3 cellular contexts compared by ENCODE assay signal in the genomic region with DNA sequence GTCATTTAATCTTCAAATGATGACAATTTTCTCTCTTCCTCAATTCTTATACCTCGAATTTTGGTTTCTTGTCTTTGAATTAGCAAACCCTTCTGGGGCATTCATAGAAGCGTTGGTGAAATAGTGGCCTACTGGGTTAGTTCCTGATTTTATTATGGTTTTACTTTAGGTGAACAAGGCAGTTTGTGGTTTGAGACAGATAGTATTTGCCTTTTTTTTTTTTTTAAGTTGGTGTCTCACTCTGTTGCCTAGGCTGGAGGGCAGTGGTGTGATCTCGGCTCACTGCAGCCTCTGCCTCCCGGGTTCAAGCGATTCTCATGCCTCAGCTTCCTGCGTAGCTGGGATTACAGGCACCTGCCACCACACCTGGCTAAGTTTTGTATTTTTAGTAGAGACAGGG. TPM values are rescaled to one million over a fixed set of nuclear protein-coding genes. Genes with fewer than 3 reads are reported as not detected.
"Had no signal": no experiment of that assay in that cellular context is flagged by ENCODE, and none has a peak within 500 bp of the region (broad histone marks: within the 10 kb centered on the region; RNA-seq: fewer than 3 reads in every experiment).

No MANE protein-coding gene starts in this region.

RNA-seq across cellular contexts. Expression of a gene that starts 7.4 kb away (rescaled TPM):
- total RNA-seq: activated CD8-positive, alpha-beta memory T cell treated with anti-CD3 and anti-CD28 coated beads for 36 hours; neural crest cell had no signal

RNA-seq across cellular contexts. Expression of a gene that starts 55.2 kb away (rescaled TPM):
- total RNA-seq: fibroblast of villous mesenchyme had no signal
